15 cellular contexts compared by ENCODE assay signal in genomic region chr11:65379698-65380459, GRCh38. TPM values are rescaled to one million over a fixed set of nuclear protein-coding genes. Genes with fewer than 3 reads are reported as not detected.
DNase-seq lines count a peak whose midpoint lies in the region; ATAC-seq, FAIRE-seq and TF ChIP-seq lines count a peak whose summit lies in the region.
"Had no signal": no experiment of that assay in that cellular context is flagged by ENCODE, and none has a peak within 500 bp of the region (broad histone marks: within the 10 kb centered on the region; RNA-seq: fewer than 3 reads in every experiment).

No MANE protein-coding gene starts in this region.

- H3K79me2 ChIP-seq in H1 (ENCODE audit: control insufficient read depth in 1 of 2, insufficient read depth in 2 of 2, low read length in 2 of 2), result no peaks in the 10 kb centered on the region

- H3K4me1 Mint-ChIP-seq in activated T-cell treated with anti-CD3 and anti-CD28 coated beads, Interleukin-2, amount 50 U/mL, for 72 hours (ENCODE audit: low read depth), result peaks cover 42% of the 10 kb centered on the region
- H3K4me1 Mint-ChIP-seq in activated T-cell treated with anti-CD3 and anti-CD28 coated beads, Interleukin-2, amount 50 U/mL, for 4 hours (ENCODE audit: low read depth), result peaks cover 33% of the 10 kb centered on the region

- H4K8ac ChIP-seq in H1 (ENCODE audit: extremely low read depth, insufficient read depth, low read length), result no peak overlapping the region

- DNase-seq in activated T-cell treated with anti-CD3 and anti-CD28 coated beads, Interleukin-2, amount 50 U/mL, for 72 hours, result no peak
- no peak for DNase-seq in activated T-cell treated with anti-CD3 and anti-CD28 coated beads, Interleukin-2, amount 50 U/mL, for 4 hours
- DNase-seq in Peyer's patch (no peak), H1 (ENCODE audit: low read depth in 1 of 2, low spot score in 2 of 2) (no peak), gastrocnemius medialis (no peak), WERI-Rb-1 (no peak)
- DNase-seq: DMS79, left lung, NCI-H187, NCI-H524, occipital lobe had no signal

- no peaks in the 10 kb centered on the region for H3K36me3 Mint-ChIP-seq in activated T-cell treated with anti-CD3 and anti-CD28 coated beads, Interleukin-2, amount 50 U/mL, for 72 hours (ENCODE audit: insufficient read depth in 2 of 2)
- no peaks in the 10 kb centered on the region for H3K36me3 Mint-ChIP-seq in activated T-cell treated with anti-CD3 and anti-CD28 coated beads, Interleukin-2, amount 50 U/mL, for 4 hours (ENCODE audit: insufficient read depth)

- H3K9me3 Mint-ChIP-seq in activated T-cell treated with anti-CD3 and anti-CD28 coated beads, Interleukin-2, amount 50 U/mL, for 72 hours, result no peaks in the 10 kb centered on the region
- H3K9me3 Mint-ChIP-seq in activated T-cell treated with anti-CD3 and anti-CD28 coated beads, Interleukin-2, amount 50 U/mL, for 4 hours, result no peaks in the 10 kb centered on the region

- no peak overlapping the region for H3K56ac ChIP-seq in H1 (replicated peaks; ENCODE audit: insufficient read length, low read depth, low read length)

- TF ChIP-seq CTCF in Peyer's patch (IDR thresholded peaks at IDR 0.05) (no peak), H1 (IDR thresholded peaks at IDR 0.05; ENCODE audit: control extremely low read depth in 1 of 3, insufficient read depth in 1 of 3, low read depth in 1 of 3, low read length in 3 of 3) (no peak), gastrocnemius medialis (IDR thresholded peaks at IDR 0.05 in 4 of 5, conservative IDR thresholded peaks at IDR 0.05 in 1 of 5) (no peak), WERI-Rb-1 (IDR thresholded peaks at IDR 0.05; ENCODE audit: low read depth, low read length) (no peak)

- peak overlapping the region in 3 of 4 donors; percentile 97 to 99 (median 98) for H3K27ac ChIP-seq in Peyer's patch
- H3K27ac ChIP-seq in H1 (ENCODE audit: low read depth, low read length), result no peak overlapping the region
- H3K27ac ChIP-seq in gastrocnemius medialis, result peak overlapping the region; percentile 96 to 100 (median 98)
- no peak overlapping the region for H3K27ac ChIP-seq in WERI-Rb-1

- H3K9me3 ChIP-seq in Peyer's patch (no peaks in the 10 kb centered on the region), H1 (ENCODE audit: insufficient read depth in 2 of 2, low read depth in 1 of 2, low read length in 1 of 2) (no peaks in the 10 kb centered on the region), gastrocnemius medialis (no peaks in the 10 kb centered on the region), WERI-Rb-1 (ENCODE audit: severe bottlenecking) (no peaks in the 10 kb centered on the region)
- H3K9me3 ChIP-seq: left lung had no signal

- H3K23me2 ChIP-seq in H1 (ENCODE audit: low read depth, low read length), result no peaks in the 10 kb centered on the region

- no peak for TF ChIP-seq EP300 in H1 (IDR thresholded peaks at IDR 0.05; ENCODE audit: borderline replicate concordance in 1 of 2, low read depth in 2 of 2, low read length in 2 of 2)

- H3K4me3 ChIP-seq in Peyer's patch, result peak overlapping the region in 2 of 4 donors; percentile 52 to 62
- no peak overlapping the region for H3K4me3 ChIP-seq in H1 (ENCODE audit: extremely low read depth in 1 of 4, insufficient read depth in 2 of 4, low read depth in 3 of 4, low read length in 4 of 4)
- H3K4me3 ChIP-seq in gastrocnemius medialis, result no peak overlapping the region
- H3K4me3 ChIP-seq in WERI-Rb-1 (ENCODE audit: low read depth, low read length), result no peak overlapping the region
- H3K4me3 ChIP-seq: left lung had no signal

- H3K27me3 ChIP-seq in Peyer's patch, result no peaks in the 10 kb centered on the region
- H3K27me3 ChIP-seq in H1 (replicated peaks in 1 of 4; ENCODE audit: control insufficient read depth in 3 of 4, extremely low read depth in 1 of 4, insufficient read depth in 3 of 4, low read length in 3 of 4), result no peaks in the 10 kb centered on the region
- no peaks in the 10 kb centered on the region for H3K27me3 ChIP-seq in gastrocnemius medialis
- no peaks in the 10 kb centered on the region for H3K27me3 ChIP-seq in WERI-Rb-1 (ENCODE audit: insufficient read depth, low read depth, severe bottlenecking)
- H3K27me3 ChIP-seq: left lung had no signal

- no peaks in the 10 kb centered on the region for H3K79me1 ChIP-seq in H1 (ENCODE audit: low read depth, low read length)

- TF ChIP-seq POLR2A in Peyer's patch (IDR thresholded peaks at IDR 0.05) (no peak), H1 (IDR thresholded peaks at IDR 0.05; ENCODE audit: control extremely low read depth in 1 of 2, low read depth in 2 of 2, low read length in 2 of 2) (no peak), gastrocnemius medialis (IDR thresholded peaks at IDR 0.05) (no peak)

- no peak overlapping the region for H3K18ac ChIP-seq in H1 (ENCODE audit: extremely low read depth, low read length)

- peak overlapping the region; percentile 15 to 24 for H3K4me3 Mint-ChIP-seq in activated T-cell treated with anti-CD3 and anti-CD28 coated beads, Interleukin-2, amount 50 U/mL, for 72 hours
- H3K4me3 Mint-ChIP-seq in activated T-cell treated with anti-CD3 and anti-CD28 coated beads, Interleukin-2, amount 50 U/mL, for 4 hours, result no peak overlapping the region

- H3K27me3 Mint-ChIP-seq in activated T-cell treated with anti-CD3 and anti-CD28 coated beads, Interleukin-2, amount 50 U/mL, for 72 hours (ENCODE audit: low read depth), result no peaks in the 10 kb centered on the region
- H3K27me3 Mint-ChIP-seq in activated T-cell treated with anti-CD3 and anti-CD28 coated beads, Interleukin-2, amount 50 U/mL, for 4 hours (ENCODE audit: low read depth), result no peaks in the 10 kb centered on the region

- no peak overlapping the region for H3K9ac ChIP-seq in H1 (replicated peaks in 1 of 4; ENCODE audit: extremely low read depth in 1 of 4, low read depth in 3 of 4, low read length in 3 of 4)

- no peak overlapping the region for H2BK20ac ChIP-seq in H1 (ENCODE audit: low read length)

- no peak overlapping the region for H2BK15ac ChIP-seq in H1 (ENCODE audit: low read length)

- no peak overlapping the region for H2BK5ac ChIP-seq in H1 (ENCODE audit: low read depth, low read length)

- FAIRE-seq in H1 (lab: Jason Lieb, UNC), result no peak
- FAIRE-seq: bronchial epithelial cell had no signal

- intact Hi-C loops in gastrocnemius medialis (cut with DNase I; ENCODE audit: low total_unique reads), result no loop called here

- peaks cover 12 to 67% (median 15%) of the 10 kb centered on the region in 4 donors for H3K4me1 ChIP-seq in Peyer's patch
- peaks cover 0 to 12% (median 11%) of the 10 kb centered on the region in 4 experiments; a peak in 5 of 7 replicates for H3K4me1 ChIP-seq in H1 (replicated peaks in 1 of 4; ENCODE audit: control insufficient read depth in 3 of 4, insufficient read depth in 4 of 4, low read length in 3 of 4)
- peaks cover 40 to 47% of the 10 kb centered on the region in 2 donors for H3K4me1 ChIP-seq in gastrocnemius medialis

- H2AK5ac ChIP-seq in H1 (ENCODE audit: low read depth, low read length), result no peak overlapping the region

- no peak for TF ChIP-seq RAD21 in H1 (IDR thresholded peaks at IDR 0.05 in 1 of 2, conservative IDR thresholded peaks at IDR 0.05 in 1 of 2; ENCODE audit: low read depth in 2 of 2, low read length in 2 of 2)

- 85% methylated on average over 13 of the region's 13 CpGs; no CpG with 5 or more reads in 1 of the 2 experiments for WGBS in H1 (ENCODE audit: extremely low coverage in 1 of 2, insufficient coverage in 1 of 2, insufficient read length in 1 of 2, insufficient replicate concordance in 2 of 2, low coverage in 1 of 2, low lambda C conversion rate in 2 of 2, missing lambda C conversion rate in 1 of 2), 2 experiments

- no peaks in the 10 kb centered on the region for H4K20me1 ChIP-seq in H1 (replicated peaks in 1 of 2; ENCODE audit: control insufficient read depth in 1 of 2, insufficient read depth in 2 of 2, low read length in 2 of 2)

- H3K4ac ChIP-seq in H1 (replicated peaks; ENCODE audit: insufficient read length, low read depth, low read length), result peak overlapping the region; percentile 49

- POLR2A ChIA-PET in H1 (lab: Charles Lee; ENCODE audit: partially characterized antibody), result interaction anchor here (0.6 to 3.6 kb wide), 6 partner anchors 43 to 127 kb away, joined by 3 to 36 read pairs (median 4); partner anchors contain the start of genes CDC42EP2, MALAT1 and NEAT1

- no peak overlapping the region for H2AFZ ChIP-seq in H1 (ENCODE audit: low read length)

- H4K91ac ChIP-seq in H1 (replicated peaks; ENCODE audit: insufficient read length, low read length), result no peak overlapping the region

- in situ Hi-C loops in gastrocnemius medialis (cut with MboI; ENCODE audit: low sequenced_read_pairs in 4 of 4), result loop anchor here in 1 of 4 donors (5.0 kb wide), 1 partner anchor 37 kb away; no protein-coding TSS in a partner anchor

- no peak overlapping the region for H3K27ac Mint-ChIP-seq in activated T-cell treated with anti-CD3 and anti-CD28 coated beads, Interleukin-2, amount 50 U/mL, for 72 hours

- no peak overlapping the region for H3K4me2 ChIP-seq in H1 (ENCODE audit: insufficient read depth in 1 of 2, low read depth in 2 of 2, low read length in 2 of 2)

- H3K23ac ChIP-seq in H1 (ENCODE audit: insufficient read length), result no peak overlapping the region

- CTCF ChIA-PET in H1 (lab: Charles Lee; ENCODE audit: partially characterized antibody), result interaction anchor here (0.6 to 5.2 kb wide), 23 partner anchors 8 to 902 kb away, joined by 3 to 30 read pairs (median 5); no protein-coding TSS in a partner anchor

- H3K36me3 ChIP-seq in Peyer's patch (peaks cover 0 to 3% (median 0%) of the 10 kb centered on the region in 3 donors), H1 (ENCODE audit: control insufficient read depth in 2 of 4, insufficient read depth in 4 of 4, low read length in 3 of 4) (no peaks in the 10 kb centered on the region), gastrocnemius medialis (no peaks in the 10 kb centered on the region), WERI-Rb-1 (no peaks in the 10 kb centered on the region)
- H3K36me3 ChIP-seq: left lung had no signal

- no peak overlapping the region for H4K5ac ChIP-seq in H1 (ENCODE audit: insufficient read length, low read depth, low read length)

- no peak overlapping the region for H2BK12ac ChIP-seq in H1 (ENCODE audit: low read depth, low read length)

- no peak overlapping the region for H3K14ac ChIP-seq in H1 (ENCODE audit: insufficient read length)

- no peak overlapping the region for H2BK120ac ChIP-seq in H1 (replicated peaks; ENCODE audit: low read depth, low read length)

- no peak for ATAC-seq in activated T-cell treated with anti-CD3 and anti-CD28 coated beads, Interleukin-2, amount 50 U/mL, for 72 hours (replicated peaks in 1 of 2)
- ATAC-seq in activated T-cell treated with anti-CD3 and anti-CD28 coated beads, Interleukin-2, amount 50 U/mL, for 4 hours, result no peak
- ATAC-seq in gastrocnemius medialis, result no peak
- no peak for ATAC-seq in GM18858 (IDR thresholded peaks at IDR 0.05; ENCODE audit: unreplicated experiment)
- no peak for ATAC-seq in GM21825 (IDR thresholded peaks at IDR 0.05; ENCODE audit: unreplicated experiment)
- ATAC-seq: left lung had no signal

RNA-seq across cellular contexts. Expression of gene SLC25A45, which starts 2.6 kb away (rescaled TPM):
- 10 to 100 TPM; 16.4 to 18.8 TPM for total RNA-seq in activated T-cell treated with anti-CD3 and anti-CD28 coated beads, Interleukin-2, amount 50 U/mL, for 72 hours
- 10 to 100 TPM in 1 of 3 donors, 1 to 10 TPM in 2; 7.0 to 11.1 (median 9.5) TPM for total RNA-seq in activated T-cell treated with anti-CD3 and anti-CD28 coated beads, Interleukin-2, amount 50 U/mL, for 4 hours
- total RNA-seq in Peyer's patch, result 10 to 100 TPM; 23.3 to 50.6 (median 40.2) TPM
- 0.54 and 0.61 TPM in 2 replicates for total RNA-seq in H1 (2021; fragmentation: NEBNext Ultra II Directional; extraction: Animal tissue kit (Norgen Biotek cat#: 25700))
- polyA plus RNA-seq in H1 (2011; rRNA removed), result 0.59 and 0.97 TPM in 2 replicates
- 0.76 TPM for polyA plus RNA-seq in H1 (2011; cell fraction: cytosol; rRNA removed)
- polyA plus RNA-seq in H1 (2011; cell fraction: nucleus; rRNA removed), result 3.3 TPM
- 0.67 to 1.3 TPM (median 1.0 TPM) in 4 replicates for polyA plus RNA-seq in H1 (2012, experiment 1 of 2)
- polyA plus RNA-seq in H1 (2012, experiment 2 of 2), result 0.37 TPM
- 0.95 TPM for polyA plus RNA-seq in H1 (2013, experiment 1 of 2)
- polyA plus RNA-seq in H1 (2013, experiment 2 of 2), result 1.1 TPM
- 0.20 and 0.28 TPM in 2 replicates for polyA minus RNA-seq in H1 (2011; rRNA and poly(A)+ RNA removed)
- polyA minus RNA-seq in H1 (2011; cell fraction: cytosol; rRNA and poly(A)+ RNA removed), result not detected
- 0.30 TPM for polyA minus RNA-seq in H1 (2011; cell fraction: nucleus; rRNA and poly(A)+ RNA removed)
- total RNA-seq in gastrocnemius medialis, result 10 to 100 TPM in 1 of 4 donors, 1 to 10 TPM in 3; 2.6 to 12.4 (median 5.6) TPM

RNA-seq across cellular contexts. Expression of gene FRMD8, which starts 6.6 kb away (rescaled TPM):
- 10 to 100 TPM; 43.5 to 47.2 TPM for total RNA-seq in activated T-cell treated with anti-CD3 and anti-CD28 coated beads, Interleukin-2, amount 50 U/mL, for 72 hours
- 10 to 100 TPM; 43.0 to 49.2 (median 44.9) TPM for total RNA-seq in activated T-cell treated with anti-CD3 and anti-CD28 coated beads, Interleukin-2, amount 50 U/mL, for 4 hours
- total RNA-seq in Peyer's patch (100 to 1,000 TPM in 2 of 4 donors, 10 to 100 TPM in 2; 51.2 to 115 (median 102) TPM), gastrocnemius medialis (10 to 100 TPM; 11.5 to 51.7 (median 20.1) TPM)
- total RNA-seq in H1 (2021; fragmentation: NEBNext Ultra II Directional; extraction: Animal tissue kit (Norgen Biotek cat#: 25700)), result 16.7 and 19.2 TPM in 2 replicates
- polyA plus RNA-seq in H1 (2011; rRNA removed), result 15.0 and 23.4 TPM in 2 replicates
- polyA plus RNA-seq in H1 (2011; cell fraction: cytosol; rRNA removed), result 14.8 TPM
- polyA plus RNA-seq in H1 (2011; cell fraction: nucleus; rRNA removed), result 26.9 TPM
- polyA plus RNA-seq in H1 (2012, experiment 1 of 2), result 8.5 to 12.7 TPM (median 10.9 TPM) in 4 replicates
- 10.7 TPM for polyA plus RNA-seq in H1 (2012, experiment 2 of 2)
- polyA plus RNA-seq in H1 (2013, experiment 1 of 2), result 8.6 TPM
- polyA plus RNA-seq in H1 (2013, experiment 2 of 2), result 7.7 TPM
- polyA minus RNA-seq in H1 (2011; rRNA and poly(A)+ RNA removed), result 9.5 and 15.1 TPM in 2 replicates
- 12.3 TPM for polyA minus RNA-seq in H1 (2011; cell fraction: cytosol; rRNA and poly(A)+ RNA removed)
- polyA minus RNA-seq in H1 (2011; cell fraction: nucleus; rRNA and poly(A)+ RNA removed), result 14.0 TPM

RNA-seq across cellular contexts. Expression of gene TIGD3, which starts 25.3 kb away (rescaled TPM):
- 1 to 10 TPM; 1.3 to 1.8 TPM for total RNA-seq in activated T-cell treated with anti-CD3 and anti-CD28 coated beads, Interleukin-2, amount 50 U/mL, for 72 hours
- under 1 TPM; 0.46 to 0.66 (median 0.50) TPM for total RNA-seq in activated T-cell treated with anti-CD3 and anti-CD28 coated beads, Interleukin-2, amount 50 U/mL, for 4 hours
- total RNA-seq in Peyer's patch (10 to 100 TPM in 1 of 4 donors, 1 to 10 TPM in 3; 3.3 to 11.7 (median 7.7) TPM), gastrocnemius medialis (under 1 TPM; 0.16 to 0.71 (median 0.48) TPM)
- 0.88 and 1.3 TPM in 2 replicates for total RNA-seq in H1 (2021; fragmentation: NEBNext Ultra II Directional; extraction: Animal tissue kit (Norgen Biotek cat#: 25700))
- 1.1 TPM in 2 replicates for polyA plus RNA-seq in H1 (2011; rRNA removed)
- 1.3 TPM for polyA plus RNA-seq in H1 (2011; cell fraction: cytosol; rRNA removed)
- 1.4 TPM for polyA plus RNA-seq in H1 (2011; cell fraction: nucleus; rRNA removed)
- 0.97 to 1.5 TPM (median 1.1 TPM) in 4 replicates for polyA plus RNA-seq in H1 (2012, experiment 1 of 2)
- polyA plus RNA-seq in H1 (2012, experiment 2 of 2), result 1.4 TPM
- polyA plus RNA-seq in H1 (2013, experiment 1 of 2), result 1.1 TPM
- 1.2 TPM for polyA plus RNA-seq in H1 (2013, experiment 2 of 2)
- 0.61 and 0.88 TPM in 2 replicates for polyA minus RNA-seq in H1 (2011; rRNA and poly(A)+ RNA removed)
- 1.2 TPM for polyA minus RNA-seq in H1 (2011; cell fraction: cytosol; rRNA and poly(A)+ RNA removed)
- polyA minus RNA-seq in H1 (2011; cell fraction: nucleus; rRNA and poly(A)+ RNA removed), result 2.3 TPM
- total RNA-seq: ureter had no signal

RNA-seq across cellular contexts. Expression of gene NEAT1, which starts 42.7 kb away (rescaled TPM):
- total RNA-seq in activated T-cell treated with anti-CD3 and anti-CD28 coated beads, Interleukin-2, amount 50 U/mL, for 72 hours, result 1,000 to 10,000 TPM in 1 of 2 donors, 100 to 1,000 TPM in 1; 678 to 1,151 TPM
- 100 to 1,000 TPM in 2 of 3 donors, 10 to 100 TPM in 1; 95.5 to 136 (median 123) TPM for total RNA-seq in activated T-cell treated with anti-CD3 and anti-CD28 coated beads, Interleukin-2, amount 50 U/mL, for 4 hours
- total RNA-seq in Peyer's patch (1,000 to 10,000 TPM in 2 of 4 donors, 100 to 1,000 TPM in 2; 705 to 1,411 (median 1,064) TPM), gastrocnemius medialis (100 to 1,000 TPM in 1 of 4 donors, 10 to 100 TPM in 3; 24.1 to 472 (median 32.8) TPM)
- 10.4 and 10.7 TPM in 2 replicates for total RNA-seq in H1 (2021; fragmentation: NEBNext Ultra II Directional; extraction: Animal tissue kit (Norgen Biotek cat#: 25700))
- 1.6 and 2.4 TPM in 2 replicates for polyA plus RNA-seq in H1 (2011; rRNA removed)
- polyA plus RNA-seq in H1 (2011; cell fraction: cytosol; rRNA removed), result 5.7 TPM
- polyA plus RNA-seq in H1 (2011; cell fraction: nucleus; rRNA removed), result 5.7 TPM
- 16.2 to 22.8 TPM (median 18.4 TPM) in 4 replicates for polyA plus RNA-seq in H1 (2012, experiment 1 of 2)
- 1.4 TPM for polyA plus RNA-seq in H1 (2012, experiment 2 of 2)
- 3.0 TPM for polyA plus RNA-seq in H1 (2013, experiment 1 of 2)
- polyA plus RNA-seq in H1 (2013, experiment 2 of 2), result 2.6 TPM
- 11.4 and 18.7 TPM in 2 replicates for polyA minus RNA-seq in H1 (2011; rRNA and poly(A)+ RNA removed)
- 5.7 TPM for polyA minus RNA-seq in H1 (2011; cell fraction: cytosol; rRNA and poly(A)+ RNA removed)
- polyA minus RNA-seq in H1 (2011; cell fraction: nucleus; rRNA and poly(A)+ RNA removed), result 23.0 TPM

RNA-seq across cellular contexts. Expression of gene DPF2, which starts 46.2 kb away (rescaled TPM):
- total RNA-seq in activated T-cell treated with anti-CD3 and anti-CD28 coated beads, Interleukin-2, amount 50 U/mL, for 72 hours, result 100 to 1,000 TPM; 110 to 139 TPM
- total RNA-seq in activated T-cell treated with anti-CD3 and anti-CD28 coated beads, Interleukin-2, amount 50 U/mL, for 4 hours, result 10 to 100 TPM; 56.7 to 59.1 (median 58.0) TPM
- total RNA-seq in Peyer's patch (10 to 100 TPM; 25.0 to 47.0 (median 39.5) TPM), gastrocnemius medialis (10 to 100 TPM; 22.4 to 46.4 (median 36.1) TPM)
- 67.2 and 79.2 TPM in 2 replicates for total RNA-seq in H1 (2021; fragmentation: NEBNext Ultra II Directional; extraction: Animal tissue kit (Norgen Biotek cat#: 25700))
- polyA plus RNA-seq in H1 (2011; rRNA removed), result 53.6 and 88.1 TPM in 2 replicates
- 54.2 TPM for polyA plus RNA-seq in H1 (2011; cell fraction: cytosol; rRNA removed)
- polyA plus RNA-seq in H1 (2011; cell fraction: nucleus; rRNA removed), result 92.9 TPM
- polyA plus RNA-seq in H1 (2012, experiment 1 of 2), result 54.9 to 59.5 TPM (median 58.3 TPM) in 4 replicates
- polyA plus RNA-seq in H1 (2012, experiment 2 of 2), result 59.4 TPM
- 59.5 TPM for polyA plus RNA-seq in H1 (2013, experiment 1 of 2)
- 55.5 TPM for polyA plus RNA-seq in H1 (2013, experiment 2 of 2)
- polyA minus RNA-seq in H1 (2011; rRNA and poly(A)+ RNA removed), result 39.9 and 69.2 TPM in 2 replicates
- 31.1 TPM for polyA minus RNA-seq in H1 (2011; cell fraction: cytosol; rRNA and poly(A)+ RNA removed)
- polyA minus RNA-seq in H1 (2011; cell fraction: nucleus; rRNA and poly(A)+ RNA removed), result 38.0 TPM

Comparison
In these comparisons a context has a peak if more than half of its experiments do, and no peak if none do; other contexts are left out.
1. H3K27ac ChIP-seq: peak in Peyer's patch (3 of 4) and gastrocnemius medialis (4 of 4); none in H1 (single experiment) and WERI-Rb-1 (single experiment).